In the genomic region with DNA sequence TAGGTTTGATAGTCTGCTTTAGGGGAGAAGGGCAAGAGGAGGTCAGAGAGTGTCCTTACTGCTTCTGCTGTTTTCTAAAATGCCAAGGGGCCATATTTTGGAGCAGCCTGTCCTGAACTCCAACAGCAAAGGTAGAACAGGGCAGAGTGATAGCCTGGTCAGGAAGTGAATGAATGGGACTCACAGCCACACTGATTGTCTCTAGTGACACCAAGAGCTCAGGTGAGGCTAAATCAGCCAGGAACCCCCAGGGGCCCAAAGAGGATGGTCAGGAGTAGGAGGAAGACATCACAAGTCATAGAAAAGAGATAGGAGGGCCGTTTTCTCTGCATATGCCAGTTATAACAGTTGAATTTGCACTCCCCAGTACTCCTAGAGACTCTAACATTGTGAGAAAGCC, we compare ENCODE assay signal across 9 cellular contexts.
DNase-seq lines count a peak whose midpoint lies in the region; ATAC-seq, FAIRE-seq and TF ChIP-seq lines count a peak whose summit lies in the region.
"Had no signal": no experiment of that assay in that cellular context is flagged by ENCODE, and none has a peak within 500 bp of the region (broad histone marks: within the 10 kb centered on the region; RNA-seq: fewer than 3 reads in every experiment).

No MANE protein-coding gene starts in this region.

- 53% methylated on average over 1 of the region's 1 CpG for WGBS in GM12878 (ENCODE audit: insufficient coverage, insufficient replicate concordance, low lambda C conversion rate, missing lambda C conversion rate)
- WGBS in prostate gland = 95% methylated on average over 1 of the region's 1 CpG

- H3K9me3 ChIP-seq in CD8-positive, alpha-beta memory T cell (ENCODE audit: low read length) = no peaks in the 10 kb centered on the region
- H3K9me3 ChIP-seq in GM12878 (replicated peaks; ENCODE audit: control insufficient read depth, insufficient read depth, low read length) = no peaks in the 10 kb centered on the region
- no peaks in the 10 kb centered on the region for H3K9me3 ChIP-seq in prostate gland
- H3K9me3 ChIP-seq in kidney (ENCODE audit: control insufficient read depth in 1 of 2, low read length in 2 of 2) = no peaks in the 10 kb centered on the region

- H3K36me3 Mint-ChIP-seq in CD8-positive, alpha-beta memory T cell = no peaks in the 10 kb centered on the region

- POLR2A ChIA-PET in CD8-positive, alpha-beta memory T cell (lab: Charles Lee) = no interaction called here
- POLR2A ChIA-PET in GM12878 (lab: Charles Lee) = interaction anchor here (0.7 to 3.1 kb wide), 5 partner anchors 10 to 96 kb away, joined by 3 to 10 read pairs (median 4); no protein-coding TSS in a partner anchor

- peak overlapping the region; percentile 0; the same call in 1 of the 2 replicates for H2AFZ ChIP-seq in GM12878 (ENCODE audit: control insufficient read depth, low read depth, low read length)

- ATAC-seq in GM21360 (IDR thresholded peaks at IDR 0.05; ENCODE audit: unreplicated experiment) (peak; percentile 10), HG03175 (IDR thresholded peaks at IDR 0.05; ENCODE audit: unreplicated experiment) (peak; percentile 16), GM12878 (peak; percentile 33)

- peaks cover 18% of the 10 kb centered on the region for H3K4me1 ChIP-seq in CD8-positive, alpha-beta memory T cell (ENCODE audit: insufficient read depth, low read length)
- peaks cover 42% of the 10 kb centered on the region for H3K4me1 ChIP-seq in GM12878 (ENCODE audit: control insufficient read depth, insufficient read depth, low read length)
- H3K4me1 ChIP-seq in prostate gland (replicated peaks) = no peaks in the 10 kb centered on the region
- no peaks in the 10 kb centered on the region for H3K4me1 ChIP-seq in kidney (ENCODE audit: control insufficient read depth in 1 of 2, insufficient read depth in 1 of 2, low read depth in 1 of 2, low read length in 2 of 2)

- TF ChIP-seq POLR2A in GM12878 (IDR thresholded peaks at IDR 0.05; ENCODE audit: low read depth, low read length) (no peak), prostate gland (IDR thresholded peaks at IDR 0.05) (no peak)

- SMC1A ChIA-PET in GM12878 (lab: Charles Lee; ENCODE audit: uncharacterized antibody, unreplicated experiment) = interaction anchor here (0.6 to 5.6 kb wide), 19 partner anchors 10 to 361 kb away, joined by 3 to 76 read pairs (median 5); partner anchors contain the start of gene DUSP10

- TF ChIP-seq CTCF in GM12878 (IDR thresholded peaks at IDR 0.05 in 2 of 3, conservative IDR thresholded peaks at IDR 0.05 in 1 of 3; ENCODE audit: control insufficient read depth in 2 of 3, extremely low read depth in 1 of 3, insufficient read depth in 1 of 3, low read depth in 3 of 3, low read length in 3 of 3) = peak in 1 of 3 experiments; percentile 45; a peak in 2 of 6 replicates
- TF ChIP-seq CTCF in prostate gland (IDR thresholded peaks at IDR 0.05) = no peak
- TF ChIP-seq CTCF in kidney (IDR thresholded peaks at IDR 0.05; ENCODE audit: borderline replicate concordance, extremely low read depth, insufficient read depth) = no peak

- H3K27me3 ChIP-seq in CD8-positive, alpha-beta memory T cell (ENCODE audit: insufficient read depth, low read length, poor library complexity, severe bottlenecking) = no peaks in the 10 kb centered on the region
- no peaks in the 10 kb centered on the region for H3K27me3 ChIP-seq in GM12878 (replicated peaks in 1 of 2; ENCODE audit: control insufficient read depth in 2 of 2, insufficient read depth in 2 of 2, low read length in 1 of 2)
- H3K27me3 ChIP-seq in prostate gland (replicated peaks; ENCODE audit: insufficient read depth) = no peaks in the 10 kb centered on the region

- peak overlapping the region; percentile 54 to 95 (median 86) for H3K27ac Mint-ChIP-seq in CD8-positive, alpha-beta memory T cell

- H3K4me1 Mint-ChIP-seq in CD8-positive, alpha-beta memory T cell = peaks cover 27 to 38% (median 28%) of the 10 kb centered on the region in 3 donors

- H3K4me3 ChIP-seq in CD8-positive, alpha-beta memory T cell (ENCODE audit: low read length) = no peak overlapping the region
- H3K4me3 ChIP-seq in GM12878 = no peak overlapping the region
- no peak overlapping the region for H3K4me3 ChIP-seq in prostate gland
- no peak overlapping the region for H3K4me3 ChIP-seq in kidney (ENCODE audit: low read length in 2 of 2)

- H3K4me3 Mint-ChIP-seq in CD8-positive, alpha-beta memory T cell = peak overlapping the region in 2 of 7 donors; percentile 27 to 46

- no peak for TF ChIP-seq EP300 in GM12878 (IDR thresholded peaks at IDR 0.05; ENCODE audit: borderline replicate concordance in 1 of 2, control insufficient read depth in 1 of 2, low read depth in 2 of 2, low read length in 2 of 2)

- intact Hi-C loops in GM12878 (cut with micrococcal nuclease; ENCODE audit: unreplicated experiment) (loop anchor here (1.0 to 10.0 kb wide), 3 partner anchors 45 to 295 kb away; no protein-coding TSS in a partner anchor), prostate gland (cut with DNase I) (no loop called here), kidney (cut with DNase I) (no loop called here)

- in situ Hi-C loops in GM12878 (cut with MboI) = loop anchor here (5.0 kb wide), 1 partner anchor 87 kb away; no protein-coding TSS in a partner anchor

- no peaks in the 10 kb centered on the region for H3K79me2 ChIP-seq in GM12878 (ENCODE audit: control insufficient read depth, insufficient read depth, low read length)

- RAD21 ChIA-PET in GM12878 (lab: Charles Lee; ENCODE audit: unreplicated experiment) = interaction anchor here (0.6 to 5.2 kb wide), 22 partner anchors 9 to 361 kb away, joined by 3 to 64 read pairs (median 5); partner anchors contain the start of gene DUSP10

- peak; percentile 54 for TF ChIP-seq RAD21 in GM12878 (IDR thresholded peaks at IDR 0.05; ENCODE audit: insufficient read depth, low read depth, low read length)

- no peaks in the 10 kb centered on the region for H3K27me3 Mint-ChIP-seq in CD8-positive, alpha-beta memory T cell

- no TSS peak for BruUV-seq in GM12878 (replicated peaks; lab: Mats Ljungman, UMichigan)

- 0 out of 2 replicates have a peak overlapping the region, but pooled peaks have one; percentile 0 for H3K4me2 ChIP-seq in GM12878 (ENCODE audit: control insufficient read depth, insufficient read depth)

- H3K9ac ChIP-seq in GM12878 (ENCODE audit: control insufficient read depth, insufficient read depth, low read length) (no peak overlapping the region), kidney (ENCODE audit: low read length in 2 of 2) (no peak overlapping the region)

- FAIRE-seq in GM12878 (lab: Jason Lieb, UNC) (no peak), kidney (lab: Jason Lieb, UNC) (no peak)

- no peak overlapping the region for H3K27ac ChIP-seq in CD8-positive, alpha-beta memory T cell (ENCODE audit: low read depth, low read length)
- H3K27ac ChIP-seq in GM12878 (ENCODE audit: control insufficient read depth, insufficient read depth) = peak overlapping the region; percentile 41
- H3K27ac ChIP-seq in prostate gland = no peak overlapping the region
- H3K27ac ChIP-seq in kidney (ENCODE audit: low read depth in 2 of 2, low read length in 2 of 2) = peak overlapping the region in 1 of 2 donors; percentile 19

- no peaks in the 10 kb centered on the region for H4K20me1 ChIP-seq in GM12878 (ENCODE audit: control insufficient read depth, insufficient read depth)

- DNase-seq in CD8-positive, alpha-beta memory T cell = no peak
- DNase-seq in GM12878 (ENCODE audit: low read depth, low spot score) (peak; percentile 44), amniotic stem cell (lab: John Stamatoyannopoulos, UW) (no peak), prostate gland (ENCODE audit: low spot score) (no peak), kidney (no peak), anterior cingulate cortex (lab: John Stamatoyannopoulos, UW) (no peak)
- DNase-seq: DND-41 had no signal

- H3K9me3 Mint-ChIP-seq in CD8-positive, alpha-beta memory T cell = no peaks in the 10 kb centered on the region

- CTCF ChIA-PET in CD8-positive, alpha-beta memory T cell (lab: Charles Lee) = interaction anchor here (0.9 to 1.0 kb wide), 2 partner anchors 10 to 126 kb away, joined by 3 read pairs; no protein-coding TSS in a partner anchor
- CTCF ChIA-PET in GM12878 (lab: Yijun Ruan, JAX) = interaction anchor here (0.6 to 2.0 kb wide), 16 partner anchors 13 to 296 kb away, joined by 3 to 6 read pairs (median 3); partner anchors contain the start of gene DUSP10

- H3K36me3 ChIP-seq in CD8-positive, alpha-beta memory T cell (ENCODE audit: insufficient read depth, low read length) = no peaks in the 10 kb centered on the region
- H3K36me3 ChIP-seq in GM12878 (ENCODE audit: control insufficient read depth in 2 of 2, insufficient read depth in 2 of 2, low read length in 1 of 2) (no peaks in the 10 kb centered on the region), prostate gland (no peaks in the 10 kb centered on the region), kidney (ENCODE audit: control insufficient read depth in 1 of 2, insufficient read depth in 2 of 2, low read length in 2 of 2) (no peaks in the 10 kb centered on the region)

TF ChIP-seq in GM12878, 131 proteins besides CTCF, POLR2A, EP300 and RAD21:
- TF ChIP-seq SMARCA5 (IDR thresholded peaks at IDR 0.05) (peak; percentile 68), SUPT20H (IDR thresholded peaks at IDR 0.05; ENCODE audit: borderline replicate concordance, control insufficient read depth, low read depth, low read length) (no peak)
TF ChIP-seq in GM12878: peak in this region for 1.
